In the genomic region with DNA sequence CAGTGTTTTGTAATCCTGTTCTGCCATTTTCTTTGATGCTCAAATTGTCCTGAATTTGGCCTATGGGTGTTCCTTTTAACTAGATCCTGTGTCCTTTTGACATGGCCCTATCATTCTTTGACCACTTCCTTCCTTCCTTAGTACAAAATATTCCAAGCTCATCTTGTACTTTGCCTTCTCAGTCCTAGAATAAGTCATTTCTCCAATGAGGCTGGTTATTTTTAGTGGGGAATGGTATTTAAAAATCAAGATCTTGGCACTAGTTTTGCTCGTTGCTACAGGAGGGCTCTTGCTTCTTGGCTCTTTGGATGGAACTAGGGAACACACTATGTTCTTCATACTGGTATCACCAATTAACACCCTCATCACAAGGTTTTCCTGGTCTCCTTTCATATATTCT, we compare ENCODE assay signal across 19 cellular contexts.
DNase-seq lines count a peak whose midpoint lies in the region; ATAC-seq, FAIRE-seq and TF ChIP-seq lines count a peak whose summit lies in the region.
"Had no signal": no experiment of that assay in that cellular context is flagged by ENCODE, and none has a peak within 500 bp of the region (broad histone marks: within the 10 kb centered on the region; RNA-seq: fewer than 3 reads in every experiment).

No MANE protein-coding gene starts in this region.

- no peaks in the 10 kb centered on the region for H3K27me3 ChIP-seq in liver (ENCODE audit: control insufficient read depth in 4 of 4, insufficient read depth in 4 of 4, low read length in 3 of 4)
- H3K27me3 ChIP-seq in HepG2 (ENCODE audit: control insufficient read depth in 1 of 2, insufficient read depth in 2 of 2, low read length in 2 of 2) = no peaks in the 10 kb centered on the region
- no peaks in the 10 kb centered on the region for H3K27me3 ChIP-seq in right cardiac atrium (ENCODE audit: control insufficient read depth, insufficient read depth)
- H3K27me3 ChIP-seq in spleen (replicated peaks in 1 of 7) = no peaks in the 10 kb centered on the region

- CTCF ChIA-PET in HepG2 (lab: Yijun Ruan, JAX; ENCODE audit: low intra/inter-chr PET ratio, low total read pairs) = no interaction called here

- TF ChIP-seq POLR2A in HepG2 (IDR thresholded peaks at IDR 0.05; ENCODE audit: insufficient read depth in 1 of 2, low read depth in 2 of 2, low read length in 2 of 2) (no peak), spleen (IDR thresholded peaks at IDR 0.05) (no peak), GM12892 (IDR thresholded peaks at IDR 0.05; ENCODE audit: low read depth, low read length) (no peak)

- intact Hi-C loops in HepG2 (cut with micrococcal nuclease; ENCODE audit: unreplicated experiment) = no loop called here
- intact Hi-C loops in right cardiac atrium (cut with DNase I) = no loop called here
- intact Hi-C loops in spleen (cut with DNase I; ENCODE audit: low total_unique reads) = no loop called here

- H3K9ac ChIP-seq in liver (ENCODE audit: low read depth in 1 of 2, low read length in 2 of 2) (no peak overlapping the region), HepG2 (ENCODE audit: insufficient read depth, low read depth, low read length) (no peak overlapping the region)

- no peak overlapping the region for H3K4me2 ChIP-seq in HepG2 (ENCODE audit: low read depth, low read length)
- H3K4me2 ChIP-seq: GM23338 had no signal

- POLR2A ChIA-PET in HepG2 (lab: Yijun Ruan, JAX) = no interaction called here

- BruUV-seq in HepG2 (replicated peaks; lab: Mats Ljungman, UMichigan) = no TSS peak

- TF ChIP-seq RAD21 in liver (IDR thresholded peaks at IDR 0.05) (no peak), HepG2 (CRISPR knock-in tag; IDR thresholded peaks at IDR 0.05) (no peak)

- H3K36me3 ChIP-seq in liver (ENCODE audit: control insufficient read depth in 4 of 4, insufficient read depth in 3 of 4, low read depth in 1 of 4, low read length in 3 of 4) (no peaks in the 10 kb centered on the region), HepG2 (replicated peaks in 1 of 2; ENCODE audit: control insufficient read depth in 1 of 2, insufficient read depth in 2 of 2, low read length in 2 of 2) (0 out of 5 replicates have a peak, but pooled peaks cover 0 to 2% of the 10 kb centered on the region in 2 experiments), spleen (no peaks in the 10 kb centered on the region)
- H3K36me3 ChIP-seq: HAP-1 had no signal

- H4K20me1 ChIP-seq in HepG2 (ENCODE audit: insufficient read depth, low read length) = no peaks in the 10 kb centered on the region

- H3K4me3 ChIP-seq in liver (ENCODE audit: low read depth in 1 of 3, low read length in 3 of 3) (no peak overlapping the region), HepG2 (replicated peaks in 1 of 3; ENCODE audit: insufficient read depth in 1 of 3, low read depth in 2 of 3, low read length in 3 of 3) (no peak overlapping the region), right cardiac atrium (ENCODE audit: low read length) (no peak overlapping the region), spleen (no peak overlapping the region)
- H3K4me3 ChIP-seq: GM23338, HAP-1 had no signal

- no peak overlapping the region for H2AFZ ChIP-seq in HepG2 (ENCODE audit: low read length)
- H2AFZ ChIP-seq: GM23338 had no signal

- FAIRE-seq in HepG2 (lab: Jason Lieb, UNC) (no peak), GM12892 (lab: Jason Lieb, UNC) (no peak)
- FAIRE-seq: G401.6, GM18507 had no signal

- H3K9me3 ChIP-seq in liver (ENCODE audit: control insufficient read depth in 4 of 4, low read length in 3 of 4) = no peaks in the 10 kb centered on the region
- H3K9me3 ChIP-seq in HepG2 (ENCODE audit: low read length) = no peaks in the 10 kb centered on the region
- no peaks in the 10 kb centered on the region for H3K9me3 ChIP-seq in right cardiac atrium (ENCODE audit: control insufficient read depth, low read length)
- no peaks in the 10 kb centered on the region for H3K9me3 ChIP-seq in spleen
- H3K9me3 ChIP-seq: HAP-1 had no signal

- TF ChIP-seq EP300 in HepG2 (IDR thresholded peaks at IDR 0.05; ENCODE audit: low read depth in 2 of 2, low read length in 2 of 2) (no peak), HepG2 (CRISPR knock-in tag; IDR thresholded peaks at IDR 0.05; ENCODE audit: borderline replicate concordance) (no peak)

- ATAC-seq in HepG2 (no peak), right cardiac atrium (peak; percentile 82 to 94), HG03095 (IDR thresholded peaks at IDR 0.05; ENCODE audit: unreplicated experiment) (no peak)
- ATAC-seq: GM23338 had no signal

- WGBS in liver = 71% methylated on average over 1 of the region's 1 CpG
- 83% methylated on average over 1 of the region's 1 CpG for WGBS in HepG2 (ENCODE audit: low lambda C conversion rate)
- WGBS in right cardiac atrium = 21% methylated on average over 1 of the region's 1 CpG
- WGBS in spleen, 5 donors = 38 to 64% (median 50%) methylated on average over 1 of the region's 1 CpG

- no peak for DNase-seq in HepG2 (ENCODE audit: low spot score)
- no peak for DNase-seq in right cardiac atrium
- no peak for DNase-seq in spleen
- no peak for DNase-seq in SW 1271 (lab: John Stamatoyannopoulos, UW)
- no peak for DNase-seq in NCI-H1417 (lab: John Stamatoyannopoulos, UW)
- no peak for DNase-seq in GM12892 (ENCODE audit: insufficient read length)
- DNase-seq: AML-193, MV-4-11, NCI-H187, NCI-H2107, NCI-H446 treated with DMSO at 0.1 percent for 48 hours, NCI-H526 treated with DMSO at 0.1 percent for 48 hours, SHP77 had no signal

- in situ Hi-C loops in HepG2 (cut with HindIII; ENCODE audit: extremely low pct_ligation_motif_present, low pct_unique_long_range_greater_than_20kb) = no loop called here

- H3K4me1 ChIP-seq in liver (ENCODE audit: control insufficient read depth in 4 of 4, insufficient read depth in 4 of 4, low read length in 3 of 4) (no peaks in the 10 kb centered on the region), HepG2 (ENCODE audit: insufficient read depth, low read length) (no peaks in the 10 kb centered on the region), right cardiac atrium (ENCODE audit: control insufficient read depth, insufficient read depth, low read length) (peaks cover 8% of the 10 kb centered on the region), spleen (no peaks in the 10 kb centered on the region)

- no peak overlapping the region for H3K27ac ChIP-seq in liver (ENCODE audit: low read depth in 1 of 2, low read length in 2 of 2)
- H3K27ac ChIP-seq in HepG2 (ENCODE audit: extremely low read length, insufficient read depth, low read length) = no peak overlapping the region
- H3K27ac ChIP-seq in right cardiac atrium (ENCODE audit: low read length) = no peak overlapping the region
- peak overlapping the region in 5 of 8 donors; percentile 4 to 45 (median 41) for H3K27ac ChIP-seq in spleen

- no peaks in the 10 kb centered on the region for H3K79me2 ChIP-seq in HepG2 (ENCODE audit: insufficient read depth, low read length)

- no peak for TF ChIP-seq CTCF in liver (IDR thresholded peaks at IDR 0.05; ENCODE audit: low read depth, low read length, missing input control)
- TF ChIP-seq CTCF in HepG2 (CRISPR knock-in tag; IDR thresholded peaks at IDR 0.05) = no peak
- TF ChIP-seq CTCF in spleen (IDR thresholded peaks at IDR 0.05 in 8 of 11, conservative IDR thresholded peaks at IDR 0.05 in 3 of 11) = no peak

TF ChIP-seq in liver, 16 proteins besides CTCF, POLR2A, EP300 and RAD21:
- TF ChIP-seq SP1 (IDR thresholded peaks at IDR 0.05) (peak; percentile 41), NR2F2 (IDR thresholded peaks at IDR 0.05) (peak; percentile 87), RXRA (IDR thresholded peaks at IDR 0.05) (peak in 1 of 2 donors; percentile 10), HNF4A (conservative IDR thresholded peaks at IDR 0.05) (no peak)

TF ChIP-seq in HepG2, 621 proteins besides CTCF, POLR2A, EP300 and RAD21:
- TF ChIP-seq, protein P1, sequence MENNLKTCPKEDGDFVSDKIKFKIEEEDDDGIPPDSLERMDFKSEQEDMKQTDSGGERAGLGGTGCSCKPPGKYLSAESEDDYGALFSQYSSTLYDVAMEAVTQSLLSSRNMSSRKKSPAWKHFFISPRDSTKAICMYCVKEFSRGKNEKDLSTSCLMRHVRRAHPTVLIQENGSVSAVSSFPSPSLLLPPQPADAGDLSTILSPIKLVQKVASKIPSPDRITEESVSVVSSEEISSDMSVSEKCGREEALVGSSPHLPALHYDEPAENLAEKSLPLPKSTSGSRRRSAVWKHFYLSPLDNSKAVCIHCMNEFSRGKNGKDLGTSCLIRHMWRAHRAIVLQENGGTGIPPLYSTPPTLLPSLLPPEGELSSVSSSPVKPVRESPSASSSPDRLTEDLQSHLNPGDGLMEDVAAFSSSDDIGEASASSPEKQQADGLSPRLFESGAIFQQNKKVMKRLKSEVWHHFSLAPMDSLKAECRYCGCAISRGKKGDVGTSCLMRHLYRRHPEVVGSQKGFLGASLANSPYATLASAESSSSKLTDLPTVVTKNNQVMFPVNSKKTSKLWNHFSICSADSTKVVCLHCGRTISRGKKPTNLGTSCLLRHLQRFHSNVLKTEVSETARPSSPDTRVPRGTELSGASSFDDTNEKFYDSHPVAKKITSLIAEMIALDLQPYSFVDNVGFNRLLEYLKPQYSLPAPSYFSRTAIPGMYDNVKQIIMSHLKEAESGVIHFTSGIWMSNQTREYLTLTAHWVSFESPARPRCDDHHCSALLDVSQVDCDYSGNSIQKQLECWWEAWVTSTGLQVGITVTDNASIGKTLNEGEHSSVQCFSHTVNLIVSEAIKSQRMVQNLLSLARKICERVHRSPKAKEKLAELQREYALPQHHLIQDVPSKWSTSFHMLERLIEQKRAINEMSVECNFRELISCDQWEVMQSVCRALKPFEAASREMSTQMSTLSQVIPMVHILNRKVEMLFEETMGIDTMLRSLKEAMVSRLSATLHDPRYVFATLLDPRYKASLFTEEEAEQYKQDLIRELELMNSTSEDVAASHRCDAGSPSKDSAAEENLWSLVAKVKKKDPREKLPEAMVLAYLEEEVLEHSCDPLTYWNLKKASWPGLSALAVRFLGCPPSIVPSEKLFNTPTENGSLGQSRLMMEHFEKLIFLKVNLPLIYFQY (CRISPR knock-in tag; IDR thresholded peaks at IDR 0.05; ENCODE audit: borderline replicate concordance) = no peak
- no peak for TF ChIP-seq NFRKB (IDR thresholded peaks at IDR 0.05)
- no peak for TF ChIP-seq SMC3 (IDR thresholded peaks at IDR 0.05; ENCODE audit: low read length)
- TF ChIP-seq ZNF432 (CRISPR knock-in tag; IDR thresholded peaks at IDR 0.05; ENCODE audit: borderline replicate concordance) = no peak
- TF ChIP-seq ARNT2 (CRISPR knock-in tag; IDR thresholded peaks at IDR 0.05; ENCODE audit: low read depth) = no peak
- no peak for TF ChIP-seq RXRB (CRISPR knock-in tag; IDR thresholded peaks at IDR 0.05; ENCODE audit: borderline replicate concordance)

Comparison
In these comparisons a context has a peak if more than half of its experiments do, and no peak if none do; other contexts are left out.
1. H3K27ac ChIP-seq: peak in spleen (5 of 8); none in liver (0 of 2), HepG2 (single experiment) and right cardiac atrium (single experiment).
2. ATAC-seq: peak in right cardiac atrium (2 of 2); none in HepG2 (single experiment) and HG03095 (single experiment).